12 cellular contexts compared by ENCODE assay signal in genomic region chr16:11871193-11871592, GRCh38. TPM values are rescaled to one million over a fixed set of nuclear protein-coding genes. Genes with fewer than 3 reads are reported as not detected.
A peak's percentile ranks its signal among the peaks of the same experiment; 100 is the strongest.
DNase-seq lines count a peak whose midpoint lies in the region; ATAC-seq and TF ChIP-seq lines count a peak whose summit lies in the region.
"Had no signal": no experiment of that assay in that cellular context is flagged by ENCODE, and none has a peak within 500 bp of the region (broad histone marks: within the 10 kb centered on the region; RNA-seq: fewer than 3 reads in every experiment).

No MANE protein-coding gene starts in this region.

- peak overlapping the region; percentile 46 for H2BK5ac ChIP-seq in IMR-90 (ENCODE audit: low read depth, low read length, poor library complexity, severe bottlenecking)

- ATAC-seq in CD4-positive, alpha-beta T cell (ENCODE audit: poor library complexity), result no peak
- peak; percentile 50; the same call in 1 of the 2 replicates for ATAC-seq in IMR-90 (ENCODE audit: low read depth)
- no peak for ATAC-seq in GM18873 (IDR thresholded peaks at IDR 0.05; ENCODE audit: low FRiP score, unreplicated experiment)

- TF ChIP-seq RAD21 in IMR-90 (IDR thresholded peaks at IDR 0.05; ENCODE audit: low read length), result no peak

- no CpG with 5 or more reads among the region's 7 CpGs for WGBS in IMR-90 (ENCODE audit: extremely low coverage in 2 of 2, insufficient read length in 1 of 2), 2 experiments

- H2BK120ac ChIP-seq in IMR-90 (ENCODE audit: low read depth, low read length), result no peak overlapping the region

- no peak overlapping the region for H2AFZ ChIP-seq in IMR-90 (replicated peaks; ENCODE audit: low read length, poor library complexity)

- no peak overlapping the region for H2AK5ac ChIP-seq in IMR-90 (ENCODE audit: low read depth, low read length)

- no peak overlapping the region for H2AK9ac ChIP-seq in IMR-90 (replicated peaks; ENCODE audit: low read depth, low read length, poor library complexity)

- peak overlapping the region; percentile 62 for H3K27ac Mint-ChIP-seq in CD4-positive, alpha-beta T cell
- H3K27ac Mint-ChIP-seq in activated T-helper 1 cell treated with anti-CD3 and anti-CD28 coated beads, Interleukin-12 subunit alpha, Interleukin-12 subunit beta, Interleukin-2, Interleukin-4 antibody, amounts not matched to agents 30 ng/mL and 10 ng/mL and 1 ng/mL, durations not matched to agents 14 hours and 24 hours and 36 hours, result no peak overlapping the region

- peaks cover 17% of the 10 kb centered on the region; the same call in 1 of the 2 replicates for H4K20me1 ChIP-seq in IMR-90 (ENCODE audit: insufficient read depth, low read length)

- dilution Hi-C loops in IMR-90 (cut with HindIII; ENCODE audit: low sequenced_read_pairs, unreplicated experiment), result no loop called here

- H4K5ac ChIP-seq in IMR-90 (ENCODE audit: low read depth, low read length), result no peak overlapping the region

- no peak for TF ChIP-seq POLR2A in IMR-90 (IDR thresholded peaks at IDR 0.05; ENCODE audit: low read depth, low read length)

- peaks cover 57% of the 10 kb centered on the region for H3K36me3 Mint-ChIP-seq in CD4-positive, alpha-beta T cell (ENCODE audit: low read depth)
- peaks cover 25% of the 10 kb centered on the region for H3K36me3 Mint-ChIP-seq in activated T-helper 1 cell treated with anti-CD3 and anti-CD28 coated beads, Interleukin-12 subunit alpha, Interleukin-12 subunit beta, Interleukin-2, Interleukin-4 antibody, amounts not matched to agents 30 ng/mL and 10 ng/mL and 1 ng/mL, durations not matched to agents 14 hours and 24 hours and 36 hours (ENCODE audit: low read depth)

- peaks cover 19% of the 10 kb centered on the region for H3K36me3 ChIP-seq in IMR-90 (ENCODE audit: control insufficient read depth, insufficient read depth, low read length)
- H3K36me3 ChIP-seq in kidney epithelial cell (ENCODE audit: control insufficient read depth, insufficient read depth, low read length), result peaks cover 1% of the 10 kb centered on the region

- H3K27me3 Mint-ChIP-seq in CD4-positive, alpha-beta T cell, result no peaks in the 10 kb centered on the region
- no peaks in the 10 kb centered on the region for H3K27me3 Mint-ChIP-seq in activated T-helper 1 cell treated with anti-CD3 and anti-CD28 coated beads, Interleukin-12 subunit alpha, Interleukin-12 subunit beta, Interleukin-2, Interleukin-4 antibody, amounts not matched to agents 30 ng/mL and 10 ng/mL and 1 ng/mL, durations not matched to agents 14 hours and 24 hours and 36 hours (ENCODE audit: insufficient read depth)

- peaks cover 6% of the 10 kb centered on the region for H3K4me1 Mint-ChIP-seq in CD4-positive, alpha-beta T cell (ENCODE audit: low read depth)
- H3K4me1 Mint-ChIP-seq in activated T-helper 1 cell treated with anti-CD3 and anti-CD28 coated beads, Interleukin-12 subunit alpha, Interleukin-12 subunit beta, Interleukin-2, Interleukin-4 antibody, amounts not matched to agents 30 ng/mL and 10 ng/mL and 1 ng/mL, durations not matched to agents 14 hours and 24 hours and 36 hours (ENCODE audit: low read depth), result no peaks in the 10 kb centered on the region

- POLR2A ChIA-PET in CD4-positive, alpha-beta T cell (lab: Charles Lee), result no interaction called here
- POLR2A ChIA-PET in IMR-90 (lab: Charles Lee; ENCODE audit: unreplicated experiment), result no interaction called here

- H3K4ac ChIP-seq in IMR-90 (ENCODE audit: low read depth, low read length), result no peak overlapping the region

- no peak overlapping the region for H3K27ac ChIP-seq in CD4-positive, alpha-beta T cell (ENCODE audit: low read depth, low read length)
- H3K27ac ChIP-seq in IMR-90 (ENCODE audit: insufficient read depth, low read length), result no peak overlapping the region

- CTCF ChIA-PET in CD4-positive, alpha-beta T cell (lab: Charles Lee), result interaction anchor here (0.9 kb wide), 1 partner anchor 224 kb away, joined by 3 read pairs; no protein-coding TSS in a partner anchor
- CTCF ChIA-PET in IMR-90 (lab: Yijun Ruan, JAX), result interaction anchor here (0.9 kb wide), 1 partner anchor 197 kb away, joined by 3 read pairs; no protein-coding TSS in a partner anchor

- no peak overlapping the region for H2BK15ac ChIP-seq in IMR-90 (ENCODE audit: low read depth, low read length)

- H3K4me2 ChIP-seq in IMR-90 (ENCODE audit: low read depth, low read length), result no peak overlapping the region

- DNase-seq in CD4-positive, alpha-beta T cell, result no peak
- DNase-seq in IMR-90 (peak; percentile 30), astrocyte of the spinal cord (ENCODE audit: low read depth, low spot score) (no peak), kidney epithelial cell (ENCODE audit: low read depth) (no peak), NK-92 (lab: John Stamatoyannopoulos, UW; ENCODE audit: unreplicated experiment) (no peak), ureter (ENCODE audit: low spot score) (no peak)
- no peak for DNase-seq in activated T-helper 1 cell treated with anti-CD3 and anti-CD28 coated beads, Interleukin-12 subunit alpha, Interleukin-12 subunit beta, Interleukin-2, Interleukin-4 antibody, amounts not matched to agents 30 ng/mL and 10 ng/mL and 1 ng/mL, durations not matched to agents 14 hours and 24 hours and 36 hours (ENCODE audit: low spot score)
- DNase-seq: anterior cingulate cortex; Karpas-422; stimulated activated CD4-positive, alpha-beta T cell treated with anti-CD3 and anti-CD28 coated beads, Interleukin-15, amount 100 ng/mL, for 24 hours; T1000 had no signal

- in situ Hi-C loops in IMR-90 (cut with MboI; ENCODE audit: low sequenced_read_pairs), result no loop called here
- in situ Hi-C loops in astrocyte of the spinal cord (cut with HindIII; ENCODE audit: low sequenced_read_pairs), result no loop called here

- H3K18ac ChIP-seq in IMR-90 (ENCODE audit: low read depth, low read length), result no peak overlapping the region

- no peaks in the 10 kb centered on the region for H3K27me3 ChIP-seq in CD4-positive, alpha-beta T cell (ENCODE audit: control insufficient read depth, insufficient read depth, low read length)
- H3K27me3 ChIP-seq in IMR-90 (ENCODE audit: control insufficient read depth, insufficient read depth, low read length) (no peaks in the 10 kb centered on the region), kidney epithelial cell (ENCODE audit: control insufficient read depth, insufficient read depth, low read length) (no peaks in the 10 kb centered on the region)

- no peaks in the 10 kb centered on the region for H3K9me3 ChIP-seq in CD4-positive, alpha-beta T cell (ENCODE audit: control insufficient read depth, low read length)
- no peaks in the 10 kb centered on the region for H3K9me3 ChIP-seq in IMR-90 (ENCODE audit: control insufficient read depth, insufficient read depth, low read length)

- H3K56ac ChIP-seq in IMR-90 (ENCODE audit: extremely low read depth, insufficient read depth, low read length), result no peak overlapping the region

- H3K9me3 Mint-ChIP-seq in CD4-positive, alpha-beta T cell, result no peaks in the 10 kb centered on the region
- H3K9me3 Mint-ChIP-seq in activated T-helper 1 cell treated with anti-CD3 and anti-CD28 coated beads, Interleukin-12 subunit alpha, Interleukin-12 subunit beta, Interleukin-2, Interleukin-4 antibody, amounts not matched to agents 30 ng/mL and 10 ng/mL and 1 ng/mL, durations not matched to agents 14 hours and 24 hours and 36 hours, result no peaks in the 10 kb centered on the region

- H2BK20ac ChIP-seq in IMR-90 (ENCODE audit: low read depth, low read length), result no peak overlapping the region

- no peak overlapping the region for H4K91ac ChIP-seq in IMR-90 (ENCODE audit: insufficient read depth, low read depth, low read length)

- peaks cover 4% of the 10 kb centered on the region; the same call in 1 of the 2 replicates for H3K4me1 ChIP-seq in IMR-90 (ENCODE audit: control insufficient read depth, insufficient read depth, low read length)

- intact Hi-C loops in CD4-positive, alpha-beta T cell (cut with DNase I, micrococcal nuclease), result loop anchor here in 1 of 2 experiments (5.0 to 10.0 kb wide), 2 partner anchors 41 to 104 kb away; partner anchors contain the start of gene SNX29
- intact Hi-C loops in IMR-90 (cut with micrococcal nuclease), result loop anchor here (5.0 kb wide), 1 partner anchor 196 kb away; no protein-coding TSS in a partner anchor
- intact Hi-C loops in activated T-helper 1 cell treated with anti-CD3 and anti-CD28 coated beads, Interleukin-12 subunit alpha, Interleukin-12 subunit beta, Interleukin-2, Interleukin-4 antibody, amounts not matched to agents 30 ng/mL and 10 ng/mL and 1 ng/mL, durations not matched to agents 14 hours and 24 hours and 36 hours (cut with micrococcal nuclease), result no loop called here

- H3K9ac ChIP-seq in IMR-90 (ENCODE audit: low read depth, low read length), result no peak overlapping the region

- BruUV-seq in IMR-90 (replicated peaks; lab: Mats Ljungman, UMichigan), result no TSS peak

- H3K4me3 ChIP-seq in IMR-90 (ENCODE audit: insufficient read depth, low read depth, low read length) (no peak overlapping the region), astrocyte of the spinal cord (ENCODE audit: low read depth, low read length) (no peak overlapping the region), kidney epithelial cell (ENCODE audit: low read depth, low read length) (no peak overlapping the region)

- H3K79me1 ChIP-seq in IMR-90 (ENCODE audit: low read depth in 1 of 2, low read length in 2 of 2), result peaks cover 4 to 50% of the 10 kb centered on the region in 2 experiments; a peak in 3 of 4 replicates

- H3K23ac ChIP-seq in IMR-90 (ENCODE audit: low read depth, low read length), result no peak overlapping the region

- no peak overlapping the region; a peak in 1 of 4 replicates for H4K8ac ChIP-seq in IMR-90 (ENCODE audit: low read depth in 2 of 2, low read length in 2 of 2)

- H3K14ac ChIP-seq in IMR-90 (replicated peaks; ENCODE audit: low read depth, low read length), result no peak overlapping the region

- H3K9me1 ChIP-seq in IMR-90 (ENCODE audit: insufficient read depth, low read length), result peaks cover 5% of the 10 kb centered on the region; the same call in 1 of the 2 replicates

- no peak overlapping the region for H3K4me3 Mint-ChIP-seq in CD4-positive, alpha-beta T cell
- no peak overlapping the region for H3K4me3 Mint-ChIP-seq in activated T-helper 1 cell treated with anti-CD3 and anti-CD28 coated beads, Interleukin-12 subunit alpha, Interleukin-12 subunit beta, Interleukin-2, Interleukin-4 antibody, amounts not matched to agents 30 ng/mL and 10 ng/mL and 1 ng/mL, durations not matched to agents 14 hours and 24 hours and 36 hours

- no peak for TF ChIP-seq CTCF in CD4-positive, alpha-beta T cell (IDR thresholded peaks at IDR 0.05)
- 0 out of 2 replicates have a peak, but pooled peaks have one; percentile 7 for TF ChIP-seq CTCF in IMR-90 (conservative IDR thresholded peaks at IDR 0.05; ENCODE audit: low read depth, low read length)
- TF ChIP-seq CTCF in astrocyte of the spinal cord (IDR thresholded peaks at IDR 0.05; ENCODE audit: low read depth, low read length), result peak; percentile 17
- TF ChIP-seq CTCF in kidney epithelial cell (IDR thresholded peaks at IDR 0.05; ENCODE audit: insufficient read depth, low read length, poor library complexity, severe bottlenecking), result peak; percentile 16

RNA-seq across cellular contexts. Expression of gene RSL1D1, which starts 19.9 kb away (rescaled TPM):
- total RNA-seq in CD4-positive, alpha-beta T cell, result 100 to 1,000 TPM; 224 to 237 TPM
- total RNA-seq in IMR-90 (2012; rRNA removed) (77.4 and 137 TPM in 2 replicates), kidney epithelial cell (194 and 240 TPM in 2 replicates), ureter (170 TPM)
- polyA plus RNA-seq in IMR-90 (2012; rRNA removed), result 55.8 and 63.8 TPM in 2 replicates
- polyA plus RNA-seq in IMR-90 (2012; cell fraction: cytosol; rRNA removed), result 5.6 and 6.6 TPM in 2 replicates
- 1.3 and 10.3 TPM in 2 replicates for polyA plus RNA-seq in IMR-90 (2012; cell fraction: nucleus; rRNA removed; ENCODE audit: low replicate concordance)
- 345 and 369 TPM in 2 replicates for total RNA-seq in activated T-helper 1 cell treated with anti-CD3 and anti-CD28 coated beads, Interleukin-12 subunit alpha, Interleukin-12 subunit beta, Interleukin-2, Interleukin-4 antibody, amounts not matched to agents 30 ng/mL and 10 ng/mL and 1 ng/mL, durations not matched to agents 14 hours and 24 hours and 36 hours

RNA-seq across cellular contexts. Expression of gene GSPT1, which starts 44.6 kb away (rescaled TPM):
- 100 to 1,000 TPM; 257 to 269 TPM for total RNA-seq in CD4-positive, alpha-beta T cell
- total RNA-seq in IMR-90 (2012; rRNA removed), result 84.8 and 121 TPM in 2 replicates
- polyA plus RNA-seq in IMR-90 (2012; rRNA removed), result 68.8 and 76.3 TPM in 2 replicates
- 7.5 and 16.8 TPM in 2 replicates for polyA plus RNA-seq in IMR-90 (2012; cell fraction: cytosol; rRNA removed)
- 6.0 and 42.6 TPM in 2 replicates for polyA plus RNA-seq in IMR-90 (2012; cell fraction: nucleus; rRNA removed; ENCODE audit: low replicate concordance)
- total RNA-seq in kidney epithelial cell, result 87.2 and 93.7 TPM in 2 replicates
- 134 TPM for total RNA-seq in ureter
- 207 and 214 TPM in 2 replicates for total RNA-seq in activated T-helper 1 cell treated with anti-CD3 and anti-CD28 coated beads, Interleukin-12 subunit alpha, Interleukin-12 subunit beta, Interleukin-2, Interleukin-4 antibody, amounts not matched to agents 30 ng/mL and 10 ng/mL and 1 ng/mL, durations not matched to agents 14 hours and 24 hours and 36 hours
